1 cellular context compared by ENCODE assay signal in genomic region chr9:123232332-123232731, GRCh38.
TF ChIP-seq lines count a peak whose summit lies in the region.

No MANE protein-coding gene starts in this region.

TF ChIP-seq in WTC11, 78 proteins besides CTCF, POLR2A, EP300 and RAD21 (continued from another document):
- TF ChIP-seq ZNF532 (CRISPR knock-in tag; IDR thresholded peaks at IDR 0.05; ENCODE audit: borderline replicate concordance) = no peak
- no peak for TF ChIP-seq ZNF671 (CRISPR knock-in tag; IDR thresholded peaks at IDR 0.05)
- no peak for TF ChIP-seq ZNF138 (CRISPR knock-in tag; conservative IDR thresholded peaks at IDR 0.05)
- no peak for TF ChIP-seq ZBTB21 (CRISPR knock-in tag; IDR thresholded peaks at IDR 0.05; ENCODE audit: borderline replicate concordance)
- TF ChIP-seq ZNF396 (CRISPR knock-in tag; IDR thresholded peaks at IDR 0.05; ENCODE audit: borderline replicate concordance) = no peak
- no peak for TF ChIP-seq RELA (CRISPR knock-in tag; IDR thresholded peaks at IDR 0.05; ENCODE audit: borderline replicate concordance)
- no peak for TF ChIP-seq NFATC4 (CRISPR knock-in tag; IDR thresholded peaks at IDR 0.05)
- no peak for TF ChIP-seq TP53 (CRISPR knock-in tag; IDR thresholded peaks at IDR 0.05)
- TF ChIP-seq GABPB1 (CRISPR knock-in tag; IDR thresholded peaks at IDR 0.05) = no peak
- no peak for TF ChIP-seq FOXJ3 (CRISPR knock-in tag; IDR thresholded peaks at IDR 0.05; ENCODE audit: borderline replicate concordance)
- TF ChIP-seq ZBTB43 (CRISPR knock-in tag; IDR thresholded peaks at IDR 0.05) = no peak
- no peak for TF ChIP-seq JUN (CRISPR knock-in tag; IDR thresholded peaks at IDR 0.05)
TF ChIP-seq in WTC11: peak in this region for 0.
